Comparison of ENCODE assay signal across 1 cellular context in the genomic region with DNA sequence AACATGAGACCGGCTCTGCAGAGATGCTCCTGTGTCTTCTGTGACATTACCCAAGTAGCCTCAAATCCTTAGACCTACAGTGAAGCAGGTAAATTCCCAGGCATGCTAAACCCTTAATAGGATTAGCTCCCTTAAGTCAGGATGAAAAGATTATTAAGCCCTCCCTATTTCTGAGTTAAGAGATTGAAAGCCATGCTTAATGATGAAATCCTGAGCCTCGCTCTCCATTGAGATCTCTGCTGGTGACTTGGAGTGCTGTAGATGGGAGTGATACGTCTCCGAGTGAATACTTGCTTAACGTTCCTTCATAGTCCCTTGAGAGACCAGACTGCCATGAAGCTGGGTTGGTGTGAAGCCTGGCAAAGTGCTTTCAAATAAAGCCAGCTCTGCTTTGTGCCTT.
TF ChIP-seq lines count a peak whose summit lies in the region.

No MANE protein-coding gene starts in this region.

TF ChIP-seq in WTC11, 78 proteins besides CTCF, POLR2A, EP300 and RAD21 (continued from another document):
- TF ChIP-seq FOXJ3 (CRISPR knock-in tag; IDR thresholded peaks at IDR 0.05; ENCODE audit: borderline replicate concordance) = no peak
- TF ChIP-seq, protein P1, sequence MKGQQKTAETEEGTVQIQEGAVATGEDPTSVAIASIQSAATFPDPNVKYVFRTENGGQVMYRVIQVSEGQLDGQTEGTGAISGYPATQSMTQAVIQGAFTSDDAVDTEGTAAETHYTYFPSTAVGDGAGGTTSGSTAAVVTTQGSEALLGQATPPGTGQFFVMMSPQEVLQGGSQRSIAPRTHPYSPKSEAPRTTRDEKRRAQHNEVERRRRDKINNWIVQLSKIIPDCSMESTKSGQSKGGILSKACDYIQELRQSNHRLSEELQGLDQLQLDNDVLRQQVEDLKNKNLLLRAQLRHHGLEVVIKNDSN (CRISPR knock-in tag; IDR thresholded peaks at IDR 0.05) = no peak
- TF ChIP-seq ZNF532 (CRISPR knock-in tag; IDR thresholded peaks at IDR 0.05; ENCODE audit: borderline replicate concordance) = no peak
- TF ChIP-seq ZNF232 (CRISPR knock-in tag; IDR thresholded peaks at IDR 0.05) = no peak
- no peak for TF ChIP-seq ZNF219 (CRISPR knock-in tag; IDR thresholded peaks at IDR 0.05; ENCODE audit: borderline replicate concordance)
- TF ChIP-seq, protein P2, sequence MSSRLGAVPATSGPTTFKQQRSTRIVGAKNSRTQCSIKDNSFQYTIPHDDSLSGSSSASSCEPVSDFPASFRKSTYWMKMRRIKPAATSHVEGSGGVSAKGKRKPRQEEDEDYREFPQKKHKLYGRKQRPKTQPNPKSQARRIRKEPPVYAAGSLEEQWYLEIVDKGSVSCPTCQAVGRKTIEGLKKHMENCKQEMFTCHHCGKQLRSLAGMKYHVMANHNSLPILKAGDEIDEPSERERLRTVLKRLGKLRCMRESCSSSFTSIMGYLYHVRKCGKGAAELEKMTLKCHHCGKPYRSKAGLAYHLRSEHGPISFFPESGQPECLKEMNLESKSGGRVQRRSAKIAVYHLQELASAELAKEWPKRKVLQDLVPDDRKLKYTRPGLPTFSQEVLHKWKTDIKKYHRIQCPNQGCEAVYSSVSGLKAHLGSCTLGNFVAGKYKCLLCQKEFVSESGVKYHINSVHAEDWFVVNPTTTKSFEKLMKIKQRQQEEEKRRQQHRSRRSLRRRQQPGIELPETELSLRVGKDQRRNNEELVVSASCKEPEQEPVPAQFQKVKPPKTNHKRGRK (CRISPR knock-in tag; IDR thresholded peaks at IDR 0.05; ENCODE audit: borderline replicate concordance) = no peak
